ENCODE assay signal across 8 cellular contexts in genomic region chr15:40906947-40907802, GRCh38. TPM values are rescaled to one million over a fixed set of nuclear protein-coding genes. Genes with fewer than 3 reads are reported as not detected.
DNase-seq lines count a peak whose midpoint lies in the region; ATAC-seq and TF ChIP-seq lines count a peak whose summit lies in the region.

No MANE protein-coding gene starts in this region.

- H3K4me1 ChIP-seq in gastroesophageal sphincter, result peaks cover 0 to 57% (median 21%) of the 10 kb centered on the region in 3 donors
- no peaks in the 10 kb centered on the region for H3K4me1 ChIP-seq in parathyroid adenoma

- H3K36me3 ChIP-seq in gastroesophageal sphincter, result peaks cover 0 to 18% of the 10 kb centered on the region in 2 donors
- H3K36me3 ChIP-seq in parathyroid adenoma (ENCODE audit: control insufficient read depth, insufficient read depth, low read length), result no peaks in the 10 kb centered on the region

- peak overlapping the region; percentile 18 to 52 for H3K4me3 ChIP-seq in gastroesophageal sphincter
- peak overlapping the region; percentile 49 for H3K4me3 ChIP-seq in parathyroid adenoma (ENCODE audit: low read depth, low read length)

- TF ChIP-seq EP300 in gastroesophageal sphincter (IDR thresholded peaks at IDR 0.05), result no peak

- DNase-seq in NCI-H2227 treated with DMSO at 0.1 percent for 48 hours (lab: John Stamatoyannopoulos, UW) (peak; percentile 45), H4 (ENCODE audit: low spot score) (no peak), omental fat pad (ENCODE audit: low spot score) (no peak)
- peak; percentile 30 to 35 for DNase-seq in activated T-helper 1 cell treated with anti-CD3 and anti-CD28 coated beads, Interleukin-2, amount 50 U/mL, for 16 hours (ENCODE audit: low read depth in 1 of 2, low spot score in 1 of 2)

- H3K9me3 ChIP-seq in gastroesophageal sphincter (no peaks in the 10 kb centered on the region), parathyroid adenoma (ENCODE audit: control insufficient read depth, low read length) (no peaks in the 10 kb centered on the region)

- peak overlapping the region; percentile 75 for H2AFZ ChIP-seq in parathyroid adenoma

- WGBS in gastroesophageal sphincter (ENCODE audit: low coverage in 1 of 2), 2 donors, result 20 to 29% methylated on average over 6 to 7 of the region's 23 CpGs

- H3K79me2 ChIP-seq in parathyroid adenoma, result no peaks in the 10 kb centered on the region

- H3K9ac ChIP-seq in parathyroid adenoma, result no peak overlapping the region

- peak overlapping the region; percentile 86 for H3K4me2 ChIP-seq in parathyroid adenoma (ENCODE audit: low read length)

- H3K27me3 ChIP-seq in gastroesophageal sphincter, result no peaks in the 10 kb centered on the region
- H3K27me3 ChIP-seq in parathyroid adenoma (ENCODE audit: control insufficient read depth, insufficient read depth, low read length), result no peaks in the 10 kb centered on the region

- peak; percentile 23 for ATAC-seq in GM19328 (IDR thresholded peaks at IDR 0.05; ENCODE audit: unreplicated experiment)
- peak; percentile 20 for ATAC-seq in gastroesophageal sphincter
- no peak for ATAC-seq in HG03097 (IDR thresholded peaks at IDR 0.05; ENCODE audit: low FRiP score, unreplicated experiment)
- no peak for ATAC-seq in omental fat pad (ENCODE audit: low FRiP score)

- TF ChIP-seq CTCF in gastroesophageal sphincter (IDR thresholded peaks at IDR 0.05) (no peak), parathyroid adenoma (IDR thresholded peaks at IDR 0.05) (no peak), omental fat pad (IDR thresholded peaks at IDR 0.05) (no peak)

- no peak for TF ChIP-seq POLR2A in gastroesophageal sphincter (IDR thresholded peaks at IDR 0.05)

- H3K27ac ChIP-seq in gastroesophageal sphincter, result peak overlapping the region; percentile 8 to 91 (median 86)
- peak overlapping the region; percentile 74 for H3K27ac ChIP-seq in parathyroid adenoma

RNA-seq across cellular contexts. Expression of gene VPS18, which starts 12.9 kb away (rescaled TPM):
- 10 to 100 TPM; 24.6 to 36.3 (median 29.9) TPM for total RNA-seq in gastroesophageal sphincter
- total RNA-seq in H4 (2014; rRNA removed; shearing (Covaris generic)), result 13.3 and 18.5 TPM in 2 replicates
- total RNA-seq in omental fat pad, result 10 to 100 TPM; 25.2 to 32.9 (median 28.9) TPM

RNA-seq across cellular contexts. Expression of gene DLL4, which starts 22.0 kb away (rescaled TPM):
- total RNA-seq in gastroesophageal sphincter (1 to 10 TPM; 1.9 to 9.7 (median 6.4) TPM), omental fat pad (10 to 100 TPM in 2 of 4 donors, 1 to 10 TPM in 2; 5.8 to 27.6 (median 10.1) TPM)
- total RNA-seq in H4 (2014; rRNA removed; shearing (Covaris generic)), result 0.10 TPM in 1 of 2 replicates, not detected in the other

RNA-seq across cellular contexts. Expression of gene RHOV, which starts 33.1 kb away (rescaled TPM):
- total RNA-seq in gastroesophageal sphincter (1 to 10 TPM in 1 of 4 donors, not detected in 3; 7.0 TPM), omental fat pad (not detected)
- total RNA-seq in H4 (2014; rRNA removed; shearing (Covaris generic)), result 0.41 TPM in 1 of 2 replicates, not detected in the other

RNA-seq across cellular contexts. Expression of gene CHAC1, which starts 46.1 kb away (rescaled TPM):
- total RNA-seq in gastroesophageal sphincter (1 to 10 TPM in 3 of 4 donors, under 1 TPM in 1; 0.54 to 1.8 (median 1.5) TPM), omental fat pad (10 to 100 TPM in 2 of 4 donors, 1 to 10 TPM in 1, under 1 TPM in 1; 0.63 to 63.6 (median 13.4) TPM)
- total RNA-seq in H4 (2014; rRNA removed; shearing (Covaris generic)), result 28.0 and 35.4 TPM in 2 replicates

Comparison
In these comparisons a context has a peak if more than half of its experiments do, and no peak if none do; other contexts are left out.
1. ATAC-seq: peak in GM19328 (single experiment) and gastroesophageal sphincter (single experiment); none in HG03097 (single experiment) and omental fat pad (single experiment).
2. DNase-seq: peak in NCI-H2227 treated with DMSO at 0.1 percent for 48 hours (single experiment) and activated T-helper 1 cell treated with anti-CD3 and anti-CD28 coated beads, Interleukin-2, amount 50 U/mL, for 16 hours (2 of 2); none in H4 (single experiment) and omental fat pad (single experiment).